8 cellular contexts compared by ENCODE assay signal in genomic region chr3:195154793-195155535, GRCh38.
DNase-seq lines count a peak whose midpoint lies in the region; ATAC-seq and TF ChIP-seq lines count a peak whose summit lies in the region.

No MANE protein-coding gene starts in this region.

- TF ChIP-seq CTCF in astrocyte of the spinal cord (IDR thresholded peaks at IDR 0.05; ENCODE audit: low read depth, low read length), result no peak

- in situ Hi-C loops in astrocyte of the spinal cord (cut with HindIII; ENCODE audit: low sequenced_read_pairs), result no loop called here

- peak; percentile 33 for DNase-seq in NCI-H128 (lab: John Stamatoyannopoulos, UW; ENCODE audit: unreplicated experiment)
- peak; percentile 98 for DNase-seq in astrocyte of the spinal cord (ENCODE audit: low read depth, low spot score)
- peak in 46 of 51 donors; percentile 11 to 85 (median 55) for DNase-seq in hypothalamus (lab: John Stamatoyannopoulos, UW)
- peak; percentile 80 for DNase-seq in renal cortical epithelial cell (ENCODE audit: low read depth)

- no peak overlapping the region for H3K4me3 ChIP-seq in astrocyte of the spinal cord (ENCODE audit: low read depth, low read length)

- ATAC-seq in GM18907 (IDR thresholded peaks at IDR 0.05; ENCODE audit: unreplicated experiment) (peak; percentile 40), HG03469 (IDR thresholded peaks at IDR 0.05; ENCODE audit: unreplicated experiment) (no peak), HG02588 (IDR thresholded peaks at IDR 0.05; ENCODE audit: unreplicated experiment) (no peak), HG02763 (IDR thresholded peaks at IDR 0.05; ENCODE audit: unreplicated experiment) (no peak)

Comparison
In these comparisons a context has a peak if more than half of its experiments do, and no peak if none do; other contexts are left out.
1. DNase-seq: peak in every context shown above with its lines; median percentile 98 in astrocyte of the spinal cord; 80 in renal cortical epithelial cell; 55 in hypothalamus; 33 in NCI-H128.